In the genomic region with DNA sequence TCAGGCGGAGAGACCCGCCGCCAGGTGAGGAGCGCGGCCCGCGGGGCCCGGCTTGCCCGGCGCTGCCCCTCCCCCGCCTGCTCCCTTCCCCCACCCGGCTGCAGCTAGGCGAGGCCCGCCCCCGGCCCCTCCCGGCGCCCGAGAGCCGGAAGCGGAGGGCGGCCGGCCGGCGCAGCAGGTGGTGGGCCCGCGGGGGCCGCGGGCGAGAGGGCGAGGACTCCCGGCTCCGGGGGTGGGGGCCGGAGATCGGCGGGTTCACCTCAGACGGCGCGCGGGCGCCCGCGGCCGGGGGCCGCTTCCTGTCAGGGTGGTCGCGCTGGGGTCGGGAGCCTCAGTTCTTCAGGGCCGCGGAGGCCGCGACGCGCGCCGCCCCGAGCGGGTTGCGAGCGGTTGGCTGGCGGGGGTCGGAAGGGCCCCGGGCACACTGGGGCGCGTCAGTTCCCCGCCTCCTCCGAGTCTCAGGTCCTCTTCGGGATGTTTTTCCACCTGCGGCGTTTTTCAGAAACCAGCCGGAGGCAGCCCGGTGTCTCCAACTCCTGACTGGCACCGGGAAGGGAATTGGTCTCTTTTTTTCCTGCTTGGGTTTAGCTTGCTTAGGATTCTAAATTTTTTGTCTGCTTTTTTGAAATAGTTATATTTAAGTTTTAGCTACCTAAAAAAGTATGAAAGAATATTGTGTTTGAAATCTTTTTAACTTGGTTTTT, we compare ENCODE assay signal across 1 cellular context.
TF ChIP-seq lines count a peak whose summit lies in the region.

No MANE protein-coding gene starts in this region.

TF ChIP-seq in K562, 482 proteins besides CTCF, POLR2A, EP300 and RAD21 (continued from another document and continues in another):
- TF ChIP-seq, protein P1, sequence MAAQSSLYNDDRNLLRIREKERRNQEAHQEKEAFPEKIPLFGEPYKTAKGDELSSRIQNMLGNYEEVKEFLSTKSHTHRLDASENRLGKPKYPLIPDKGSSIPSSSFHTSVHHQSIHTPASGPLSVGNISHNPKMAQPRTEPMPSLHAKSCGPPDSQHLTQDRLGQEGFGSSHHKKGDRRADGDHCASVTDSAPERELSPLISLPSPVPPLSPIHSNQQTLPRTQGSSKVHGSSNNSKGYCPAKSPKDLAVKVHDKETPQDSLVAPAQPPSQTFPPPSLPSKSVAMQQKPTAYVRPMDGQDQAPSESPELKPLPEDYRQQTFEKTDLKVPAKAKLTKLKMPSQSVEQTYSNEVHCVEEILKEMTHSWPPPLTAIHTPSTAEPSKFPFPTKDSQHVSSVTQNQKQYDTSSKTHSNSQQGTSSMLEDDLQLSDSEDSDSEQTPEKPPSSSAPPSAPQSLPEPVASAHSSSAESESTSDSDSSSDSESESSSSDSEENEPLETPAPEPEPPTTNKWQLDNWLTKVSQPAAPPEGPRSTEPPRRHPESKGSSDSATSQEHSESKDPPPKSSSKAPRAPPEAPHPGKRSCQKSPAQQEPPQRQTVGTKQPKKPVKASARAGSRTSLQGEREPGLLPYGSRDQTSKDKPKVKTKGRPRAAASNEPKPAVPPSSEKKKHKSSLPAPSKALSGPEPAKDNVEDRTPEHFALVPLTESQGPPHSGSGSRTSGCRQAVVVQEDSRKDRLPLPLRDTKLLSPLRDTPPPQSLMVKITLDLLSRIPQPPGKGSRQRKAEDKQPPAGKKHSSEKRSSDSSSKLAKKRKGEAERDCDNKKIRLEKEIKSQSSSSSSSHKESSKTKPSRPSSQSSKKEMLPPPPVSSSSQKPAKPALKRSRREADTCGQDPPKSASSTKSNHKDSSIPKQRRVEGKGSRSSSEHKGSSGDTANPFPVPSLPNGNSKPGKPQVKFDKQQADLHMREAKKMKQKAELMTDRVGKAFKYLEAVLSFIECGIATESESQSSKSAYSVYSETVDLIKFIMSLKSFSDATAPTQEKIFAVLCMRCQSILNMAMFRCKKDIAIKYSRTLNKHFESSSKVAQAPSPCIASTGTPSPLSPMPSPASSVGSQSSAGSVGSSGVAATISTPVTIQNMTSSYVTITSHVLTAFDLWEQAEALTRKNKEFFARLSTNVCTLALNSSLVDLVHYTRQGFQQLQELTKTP (IDR thresholded peaks at IDR 0.05; ENCODE audit: low read depth in 1 of 2, partially characterized antibody in 2 of 2), result no peak
- TF ChIP-seq NR2F6 (CRISPR knock-in tag; IDR thresholded peaks at IDR 0.05), result no peak
- peak; percentile 23; the same call in 1 of the 2 replicates for TF ChIP-seq POLR2AphosphoS5 (IDR thresholded peaks at IDR 0.05; ENCODE audit: control insufficient read depth, insufficient read depth, low read depth, low read length)
- TF ChIP-seq, protein P2, sequence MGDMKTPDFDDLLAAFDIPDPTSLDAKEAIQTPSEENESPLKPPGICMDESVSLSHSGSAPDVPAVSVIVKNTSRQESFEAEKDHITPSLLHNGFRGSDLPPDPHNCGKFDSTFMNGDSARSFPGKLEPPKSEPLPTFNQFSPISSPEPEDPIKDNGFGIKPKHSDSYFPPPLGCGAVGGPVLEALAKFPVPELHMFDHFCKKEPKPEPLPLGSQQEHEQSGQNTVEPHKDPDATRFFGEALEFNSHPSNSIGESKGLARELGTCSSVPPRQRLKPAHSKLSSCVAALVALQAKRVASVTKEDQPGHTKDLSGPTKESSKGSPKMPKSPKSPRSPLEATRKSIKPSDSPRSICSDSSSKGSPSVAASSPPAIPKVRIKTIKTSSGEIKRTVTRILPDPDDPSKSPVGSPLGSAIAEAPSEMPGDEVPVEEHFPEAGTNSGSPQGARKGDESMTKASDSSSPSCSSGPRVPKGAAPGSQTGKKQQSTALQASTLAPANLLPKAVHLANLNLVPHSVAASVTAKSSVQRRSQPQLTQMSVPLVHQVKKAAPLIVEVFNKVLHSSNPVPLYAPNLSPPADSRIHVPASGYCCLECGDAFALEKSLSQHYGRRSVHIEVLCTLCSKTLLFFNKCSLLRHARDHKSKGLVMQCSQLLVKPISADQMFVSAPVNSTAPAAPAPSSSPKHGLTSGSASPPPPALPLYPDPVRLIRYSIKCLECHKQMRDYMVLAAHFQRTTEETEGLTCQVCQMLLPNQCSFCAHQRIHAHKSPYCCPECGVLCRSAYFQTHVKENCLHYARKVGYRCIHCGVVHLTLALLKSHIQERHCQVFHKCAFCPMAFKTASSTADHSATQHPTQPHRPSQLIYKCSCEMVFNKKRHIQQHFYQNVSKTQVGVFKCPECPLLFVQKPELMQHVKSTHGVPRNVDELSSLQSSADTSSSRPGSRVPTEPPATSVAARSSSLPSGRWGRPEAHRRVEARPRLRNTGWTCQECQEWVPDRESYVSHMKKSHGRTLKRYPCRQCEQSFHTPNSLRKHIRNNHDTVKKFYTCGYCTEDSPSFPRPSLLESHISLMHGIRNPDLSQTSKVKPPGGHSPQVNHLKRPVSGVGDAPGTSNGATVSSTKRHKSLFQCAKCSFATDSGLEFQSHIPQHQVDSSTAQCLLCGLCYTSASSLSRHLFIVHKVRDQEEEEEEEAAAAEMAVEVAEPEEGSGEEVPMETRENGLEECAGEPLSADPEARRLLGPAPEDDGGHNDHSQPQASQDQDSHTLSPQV (IDR thresholded peaks at IDR 0.05), result 0 out of 2 replicates have a peak, but pooled peaks have one; percentile 59
- peak; percentile 52 for TF ChIP-seq SAP30 (IDR thresholded peaks at IDR 0.05; ENCODE audit: borderline replicate concordance, insufficient read depth, low read depth, low read length, poor library complexity, severe bottlenecking)
- TF ChIP-seq, protein P3, sequence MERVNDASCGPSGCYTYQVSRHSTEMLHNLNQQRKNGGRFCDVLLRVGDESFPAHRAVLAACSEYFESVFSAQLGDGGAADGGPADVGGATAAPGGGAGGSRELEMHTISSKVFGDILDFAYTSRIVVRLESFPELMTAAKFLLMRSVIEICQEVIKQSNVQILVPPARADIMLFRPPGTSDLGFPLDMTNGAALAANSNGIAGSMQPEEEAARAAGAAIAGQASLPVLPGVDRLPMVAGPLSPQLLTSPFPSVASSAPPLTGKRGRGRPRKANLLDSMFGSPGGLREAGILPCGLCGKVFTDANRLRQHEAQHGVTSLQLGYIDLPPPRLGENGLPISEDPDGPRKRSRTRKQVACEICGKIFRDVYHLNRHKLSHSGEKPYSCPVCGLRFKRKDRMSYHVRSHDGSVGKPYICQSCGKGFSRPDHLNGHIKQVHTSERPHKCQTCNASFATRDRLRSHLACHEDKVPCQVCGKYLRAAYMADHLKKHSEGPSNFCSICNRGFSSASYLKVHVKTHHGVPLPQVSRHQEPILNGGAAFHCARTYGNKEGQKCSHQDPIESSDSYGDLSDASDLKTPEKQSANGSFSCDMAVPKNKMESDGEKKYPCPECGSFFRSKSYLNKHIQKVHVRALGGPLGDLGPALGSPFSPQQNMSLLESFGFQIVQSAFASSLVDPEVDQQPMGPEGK (CRISPR knock-in tag; IDR thresholded peaks at IDR 0.05; ENCODE audit: borderline replicate concordance), result no peak
- TF ChIP-seq, protein P4, sequence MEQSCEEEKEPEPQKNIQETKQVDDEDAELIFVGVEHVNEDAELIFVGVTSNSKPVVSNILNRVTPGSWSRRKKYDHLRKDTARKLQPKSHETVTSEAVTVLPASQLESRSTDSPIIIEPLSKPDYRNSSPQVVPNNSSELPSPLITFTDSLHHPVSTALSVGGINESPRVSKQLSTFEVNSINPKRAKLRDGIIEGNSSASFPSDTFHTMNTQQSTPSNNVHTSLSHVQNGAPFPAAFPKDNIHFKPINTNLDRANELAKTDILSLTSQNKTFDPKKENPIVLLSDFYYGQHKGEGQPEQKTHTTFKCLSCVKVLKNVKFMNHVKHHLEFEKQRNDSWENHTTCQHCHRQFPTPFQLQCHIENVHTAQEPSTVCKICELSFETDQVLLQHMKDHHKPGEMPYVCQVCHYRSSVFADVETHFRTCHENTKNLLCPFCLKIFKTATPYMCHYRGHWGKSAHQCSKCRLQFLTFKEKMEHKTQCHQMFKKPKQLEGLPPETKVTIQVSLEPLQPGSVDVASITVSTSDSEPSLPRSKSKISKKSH (CRISPR knock-in tag; IDR thresholded peaks at IDR 0.05), result no peak
- TF ChIP-seq PHF8 (IDR thresholded peaks at IDR 0.05; ENCODE audit: borderline replicate concordance, low read length), result peak; percentile 48; the same call in 1 of the 2 replicates
- no peak for TF ChIP-seq ZZZ3 (IDR thresholded peaks at IDR 0.05)
- TF ChIP-seq KAT7 (CRISPR knock-in tag; IDR thresholded peaks at IDR 0.05; ENCODE audit: borderline replicate concordance), result no peak
- TF ChIP-seq, protein P5, sequence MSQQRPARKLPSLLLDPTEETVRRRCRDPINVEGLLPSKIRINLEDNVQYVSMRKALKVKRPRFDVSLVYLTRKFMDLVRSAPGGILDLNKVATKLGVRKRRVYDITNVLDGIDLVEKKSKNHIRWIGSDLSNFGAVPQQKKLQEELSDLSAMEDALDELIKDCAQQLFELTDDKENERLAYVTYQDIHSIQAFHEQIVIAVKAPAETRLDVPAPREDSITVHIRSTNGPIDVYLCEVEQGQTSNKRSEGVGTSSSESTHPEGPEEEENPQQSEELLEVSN (IDR thresholded peaks at IDR 0.05; ENCODE audit: borderline replicate concordance in 1 of 2, extremely low read depth in 1 of 2, insufficient read depth in 1 of 2, insufficient read length in 1 of 2, low read depth in 1 of 2, low read length in 1 of 2, poor library complexity in 1 of 2, severe bottlenecking in 1 of 2), result peak in 1 of 2 experiments; percentile 68
- TF ChIP-seq PRPF4 (IDR thresholded peaks at IDR 0.05; ENCODE audit: insufficient read depth, low read depth, low read length, poor library complexity, severe bottlenecking), result peak; percentile 99
- peak; percentile 78; the same call in 1 of the 2 replicates for TF ChIP-seq SMAD4 (CRISPR knock-in tag; conservative IDR thresholded peaks at IDR 0.05)
- TF ChIP-seq, protein P6, sequence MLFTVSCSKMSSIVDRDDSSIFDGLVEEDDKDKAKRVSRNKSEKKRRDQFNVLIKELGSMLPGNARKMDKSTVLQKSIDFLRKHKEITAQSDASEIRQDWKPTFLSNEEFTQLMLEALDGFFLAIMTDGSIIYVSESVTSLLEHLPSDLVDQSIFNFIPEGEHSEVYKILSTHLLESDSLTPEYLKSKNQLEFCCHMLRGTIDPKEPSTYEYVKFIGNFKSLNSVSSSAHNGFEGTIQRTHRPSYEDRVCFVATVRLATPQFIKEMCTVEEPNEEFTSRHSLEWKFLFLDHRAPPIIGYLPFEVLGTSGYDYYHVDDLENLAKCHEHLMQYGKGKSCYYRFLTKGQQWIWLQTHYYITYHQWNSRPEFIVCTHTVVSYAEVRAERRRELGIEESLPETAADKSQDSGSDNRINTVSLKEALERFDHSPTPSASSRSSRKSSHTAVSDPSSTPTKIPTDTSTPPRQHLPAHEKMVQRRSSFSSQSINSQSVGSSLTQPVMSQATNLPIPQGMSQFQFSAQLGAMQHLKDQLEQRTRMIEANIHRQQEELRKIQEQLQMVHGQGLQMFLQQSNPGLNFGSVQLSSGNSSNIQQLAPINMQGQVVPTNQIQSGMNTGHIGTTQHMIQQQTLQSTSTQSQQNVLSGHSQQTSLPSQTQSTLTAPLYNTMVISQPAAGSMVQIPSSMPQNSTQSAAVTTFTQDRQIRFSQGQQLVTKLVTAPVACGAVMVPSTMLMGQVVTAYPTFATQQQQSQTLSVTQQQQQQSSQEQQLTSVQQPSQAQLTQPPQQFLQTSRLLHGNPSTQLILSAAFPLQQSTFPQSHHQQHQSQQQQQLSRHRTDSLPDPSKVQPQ (CRISPR knock-in tag; IDR thresholded peaks at IDR 0.05; ENCODE audit: borderline replicate concordance), result no peak
- TF ChIP-seq E2F3 (CRISPR knock-in tag; IDR thresholded peaks at IDR 0.05), result no peak
- TF ChIP-seq MYC (IDR thresholded peaks at IDR 0.05; ENCODE audit: low read depth, low read length), result peak; percentile 29
- TF ChIP-seq MYC (CRISPR knock-in tag; IDR thresholded peaks at IDR 0.05; ENCODE audit: borderline replicate concordance, low read depth), result no peak
- TF ChIP-seq ZC3H4 (CRISPR knock-in tag; IDR thresholded peaks at IDR 0.05; ENCODE audit: borderline replicate concordance), result no peak
- no peak for TF ChIP-seq CBFA2T3 (IDR thresholded peaks at IDR 0.05)
- TF ChIP-seq HDGF (IDR thresholded peaks at IDR 0.05), result no peak
- TF ChIP-seq ATF1 (CRISPR knock-in tag; IDR thresholded peaks at IDR 0.05), result no peak
- peak; percentile 44 for TF ChIP-seq ATF1 (tag; IDR thresholded peaks at IDR 0.05)
- TF ChIP-seq GTF2E2 (tag; IDR thresholded peaks at IDR 0.05), result peak; percentile 74; the same call in 1 of the 2 replicates
- TF ChIP-seq RBBP5 (IDR thresholded peaks at IDR 0.05; ENCODE audit: borderline replicate concordance, insufficient read depth, low read length, poor library complexity, severe bottlenecking), result peak; percentile 81
- TF ChIP-seq MAZ (CRISPR knock-in tag; conservative IDR thresholded peaks at IDR 0.05 in 1 of 2, IDR thresholded peaks at IDR 0.05 in 1 of 2), result peak in 1 of 2 experiments; percentile 70; a peak in 1 of 4 replicates
- TF ChIP-seq, protein P7, sequence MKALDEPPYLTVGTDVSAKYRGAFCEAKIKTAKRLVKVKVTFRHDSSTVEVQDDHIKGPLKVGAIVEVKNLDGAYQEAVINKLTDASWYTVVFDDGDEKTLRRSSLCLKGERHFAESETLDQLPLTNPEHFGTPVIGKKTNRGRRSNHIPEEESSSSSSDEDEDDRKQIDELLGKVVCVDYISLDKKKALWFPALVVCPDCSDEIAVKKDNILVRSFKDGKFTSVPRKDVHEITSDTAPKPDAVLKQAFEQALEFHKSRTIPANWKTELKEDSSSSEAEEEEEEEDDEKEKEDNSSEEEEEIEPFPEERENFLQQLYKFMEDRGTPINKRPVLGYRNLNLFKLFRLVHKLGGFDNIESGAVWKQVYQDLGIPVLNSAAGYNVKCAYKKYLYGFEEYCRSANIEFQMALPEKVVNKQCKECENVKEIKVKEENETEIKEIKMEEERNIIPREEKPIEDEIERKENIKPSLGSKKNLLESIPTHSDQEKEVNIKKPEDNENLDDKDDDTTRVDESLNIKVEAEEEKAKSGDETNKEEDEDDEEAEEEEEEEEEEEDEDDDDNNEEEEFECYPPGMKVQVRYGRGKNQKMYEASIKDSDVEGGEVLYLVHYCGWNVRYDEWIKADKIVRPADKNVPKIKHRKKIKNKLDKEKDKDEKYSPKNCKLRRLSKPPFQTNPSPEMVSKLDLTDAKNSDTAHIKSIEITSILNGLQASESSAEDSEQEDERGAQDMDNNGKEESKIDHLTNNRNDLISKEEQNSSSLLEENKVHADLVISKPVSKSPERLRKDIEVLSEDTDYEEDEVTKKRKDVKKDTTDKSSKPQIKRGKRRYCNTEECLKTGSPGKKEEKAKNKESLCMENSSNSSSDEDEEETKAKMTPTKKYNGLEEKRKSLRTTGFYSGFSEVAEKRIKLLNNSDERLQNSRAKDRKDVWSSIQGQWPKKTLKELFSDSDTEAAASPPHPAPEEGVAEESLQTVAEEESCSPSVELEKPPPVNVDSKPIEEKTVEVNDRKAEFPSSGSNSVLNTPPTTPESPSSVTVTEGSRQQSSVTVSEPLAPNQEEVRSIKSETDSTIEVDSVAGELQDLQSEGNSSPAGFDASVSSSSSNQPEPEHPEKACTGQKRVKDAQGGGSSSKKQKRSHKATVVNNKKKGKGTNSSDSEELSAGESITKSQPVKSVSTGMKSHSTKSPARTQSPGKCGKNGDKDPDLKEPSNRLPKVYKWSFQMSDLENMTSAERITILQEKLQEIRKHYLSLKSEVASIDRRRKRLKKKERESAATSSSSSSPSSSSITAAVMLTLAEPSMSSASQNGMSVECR (CRISPR knock-in tag; IDR thresholded peaks at IDR 0.05), result peak; percentile 56; the same call in 1 of the 2 replicates
- TF ChIP-seq TEAD1 (CRISPR knock-in tag; IDR thresholded peaks at IDR 0.05), result peak in 1 of 2 experiments; percentile 62; a peak in 1 of 4 replicates
- TF ChIP-seq, protein P8, sequence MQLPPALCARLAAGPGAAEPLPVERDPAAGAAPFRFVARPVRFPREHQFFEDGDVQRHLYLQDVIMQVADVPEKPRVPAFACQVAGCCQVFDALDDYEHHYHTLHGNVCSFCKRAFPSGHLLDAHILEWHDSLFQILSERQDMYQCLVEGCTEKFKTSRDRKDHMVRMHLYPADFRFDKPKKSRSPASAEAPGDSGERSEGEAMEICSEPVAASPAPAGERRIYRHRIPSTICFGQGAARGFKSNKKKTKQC (CRISPR knock-in tag; IDR thresholded peaks at IDR 0.05), result no peak
- no peak for TF ChIP-seq ETV5 (CRISPR knock-in tag; IDR thresholded peaks at IDR 0.05; ENCODE audit: low read depth)
- no peak for TF ChIP-seq ZNF764 (CRISPR knock-in tag; IDR thresholded peaks at IDR 0.05; ENCODE audit: low read depth)
- no peak for TF ChIP-seq TAF9B (IDR thresholded peaks at IDR 0.05; ENCODE audit: partially characterized antibody)
- TF ChIP-seq NEUROD1 (IDR thresholded peaks at IDR 0.05; ENCODE audit: borderline replicate concordance, low read depth, low read length, partially characterized antibody), result no peak
